In genomic region chrX:136476501-136476900, GRCh38 we compare ENCODE assay signal across 22 cellular contexts. TPM values are rescaled to one million over a fixed set of nuclear protein-coding genes. Genes with fewer than 3 reads are reported as not detected.
"Had no signal": no experiment of that assay in that cellular context is flagged by ENCODE, and none has a peak within 500 bp of the region (broad histone marks: within the 10 kb centered on the region; RNA-seq: fewer than 3 reads in every experiment).

No MANE protein-coding gene starts in this region.

- H3K4me2 ChIP-seq: KMS-11, SK-N-SH had no signal

- H3K27ac ChIP-seq: HL-60, KMS-11, RWPE1 had no signal

- DNase-seq: MV-4-11, NCI-H1048, NCI-H1105, NCI-H1436 treated with DMSO at 0.1 percent for 48 hours, NCI-H1694, NCI-H187 treated with DMSO at 0.1 percent for 48 hours, NCI-H2029 treated with DMSO at 0.1 percent for 48 hours, NCI-H2171, NCI-H510A, NCI-H524 treated with DMSO at 0.1 percent for 48 hours, NCI-H69, NCI-H774, SHP77, SW 1271 had no signal

- H3K9me3 ChIP-seq: SK-N-SH had no signal

- H3K9ac ChIP-seq: KMS-11, SK-N-SH had no signal

- H3K4me3 ChIP-seq: K562 had no signal

- ATAC-seq: K562 had no signal

RNA-seq across cellular contexts. Expression of gene BRS3, which starts 11.2 kb away (rescaled TPM):
- total RNA-seq: K562, LHCN-M2, MCF 10A, SK-MEL-5 had no signal

RNA-seq across cellular contexts. Expression of gene VGLL1, which starts 55.5 kb away (rescaled TPM):
- total RNA-seq: K562, LHCN-M2, MCF 10A, SK-MEL-5 had no signal
